ENCODE assay signal across 14 cellular contexts in the genomic region with DNA sequence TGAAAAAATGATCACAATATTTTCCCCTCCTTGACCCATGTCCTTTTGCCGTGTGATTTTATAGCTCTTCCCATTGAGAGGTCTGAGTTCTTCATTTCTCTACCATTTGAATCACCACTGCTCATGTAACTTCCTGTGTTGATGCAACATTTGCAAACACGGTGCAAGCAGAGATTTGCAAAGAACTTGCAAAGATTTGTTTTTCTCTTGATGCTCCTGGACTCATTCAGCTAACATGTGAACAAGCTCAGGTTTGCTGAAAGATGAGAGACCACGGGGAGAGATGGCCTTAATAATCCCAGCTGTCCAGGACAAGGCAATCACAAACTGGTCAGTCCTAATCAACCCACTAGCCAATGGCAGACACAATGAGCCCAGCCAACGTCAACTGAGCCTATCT. TPM values are rescaled to one million over a fixed set of nuclear protein-coding genes. Genes with fewer than 3 reads are reported as not detected.
A peak's percentile ranks its signal among the peaks of the same experiment; 100 is the strongest.
DNase-seq lines count a peak whose midpoint lies in the region; ATAC-seq, FAIRE-seq and TF ChIP-seq lines count a peak whose summit lies in the region.
"Had no signal": no experiment of that assay in that cellular context is flagged by ENCODE, and none has a peak within 500 bp of the region (broad histone marks: within the 10 kb centered on the region; RNA-seq: fewer than 3 reads in every experiment).

No MANE protein-coding gene starts in this region.

- H3K4me3 ChIP-seq in PC-9 (no peak overlapping the region), skeletal muscle cell (ENCODE audit: low read depth, low read length) (no peak overlapping the region)

- DNase-seq in activated naive CD4-positive, alpha-beta T cell treated with anti-CD3 and anti-CD28 coated beads for 36 hours = peak; percentile 33
- DNase-seq in activated naive CD4-positive, alpha-beta T cell treated with anti-CD3 and anti-CD28 coated beads, Interleukin-2, amount 50 U/mL, for 16 hours = no peak
- DNase-seq in PC-9 (no peak), dedifferentiated amniotic fluid mesenchymal stem cell (ENCODE audit: extremely low spot score) (peak; percentile 46), skeletal muscle cell (ENCODE audit: low read depth) (peak; percentile 39), urothelium cell line (ENCODE audit: low spot score) (no peak), HuH-7 (ENCODE audit: low spot score) (no peak)
- DNase-seq: NCI-H2029 treated with DMSO at 0.1 percent for 48 hours had no signal

- no peaks in the 10 kb centered on the region for H3F3A ChIP-seq in PC-9 (ENCODE audit: insufficient read depth, low read depth)

- CTCF ChIA-PET in activated naive CD4-positive, alpha-beta T cell treated with anti-CD3 and anti-CD28 coated beads for 36 hours (lab: Charles Lee) = interaction anchor here (0.7 to 1.7 kb wide), 4 partner anchors 14 to 79 kb away, joined by 3 to 6 read pairs (median 5); no protein-coding TSS in a partner anchor
- CTCF ChIA-PET in PC-9 (lab: Charles Lee) = no interaction called here

- no TSS peak for BruUV-seq in PC-9 (replicated peaks; lab: Mats Ljungman, UMichigan)

- no peaks in the 10 kb centered on the region for H3K4me1 ChIP-seq in PC-9 (replicated peaks; ENCODE audit: insufficient read depth)
- H3K4me1 ChIP-seq: parathyroid adenoma had no signal

- H3K9me2 ChIP-seq in PC-9 (ENCODE audit: insufficient read depth) = no peaks in the 10 kb centered on the region

- no peaks in the 10 kb centered on the region for H3K79me2 ChIP-seq in PC-9 (ENCODE audit: low read depth)
- H3K79me2 ChIP-seq: parathyroid adenoma had no signal

- peak overlapping the region; percentile 31; the same call in 1 of the 2 replicates for H2AFZ ChIP-seq in PC-9
- H2AFZ ChIP-seq: parathyroid adenoma had no signal

- H3K36me3 ChIP-seq in PC-9 (ENCODE audit: low read depth) = no peaks in the 10 kb centered on the region

- H3K27me3 Mint-ChIP-seq in activated naive CD4-positive, alpha-beta T cell treated with anti-CD3 and anti-CD28 coated beads for 36 hours (ENCODE audit: low read depth) = no peaks in the 10 kb centered on the region
- H3K27me3 Mint-ChIP-seq: IgD-negative memory B cell had no signal

- H3K4me3 Mint-ChIP-seq in activated naive CD4-positive, alpha-beta T cell treated with anti-CD3 and anti-CD28 coated beads for 36 hours = no peak overlapping the region

- H3K9me3 ChIP-seq in PC-9 (ENCODE audit: insufficient read depth, low read depth) = no peaks in the 10 kb centered on the region

- no peaks in the 10 kb centered on the region for H4K20me1 ChIP-seq in PC-9 (ENCODE audit: insufficient read depth)

- H3K9me3 Mint-ChIP-seq in activated naive CD4-positive, alpha-beta T cell treated with anti-CD3 and anti-CD28 coated beads for 36 hours = peaks cover 9% of the 10 kb centered on the region

- H3K4me1 Mint-ChIP-seq in activated naive CD4-positive, alpha-beta T cell treated with anti-CD3 and anti-CD28 coated beads for 36 hours (ENCODE audit: low read depth) = peaks cover 29% of the 10 kb centered on the region

- no peak for TF ChIP-seq CTCF in PC-9 (conservative IDR thresholded peaks at IDR 0.05)

- H3K27me3 ChIP-seq in PC-9 (ENCODE audit: insufficient read depth, low read depth) = no peaks in the 10 kb centered on the region

- H3K4me2 ChIP-seq in PC-9 = no peak overlapping the region

- no peak overlapping the region for H3K27ac ChIP-seq in PC-9
- H3K27ac ChIP-seq: parathyroid adenoma had no signal

- intact Hi-C loops in activated naive CD4-positive, alpha-beta T cell treated with anti-CD3 and anti-CD28 coated beads for 36 hours (cut with micrococcal nuclease) = no loop called here
- intact Hi-C loops in PC-9 (cut with micrococcal nuclease; ENCODE audit: unreplicated experiment) = no loop called here

- no peak for FAIRE-seq in urothelium cell line (lab: Jason Lieb, UNC)
- FAIRE-seq: colon, frontal cortex had no signal

- H3K27ac Mint-ChIP-seq in activated naive CD4-positive, alpha-beta T cell treated with anti-CD3 and anti-CD28 coated beads for 36 hours = peak overlapping the region; percentile 60
- H3K27ac Mint-ChIP-seq: IgD-negative memory B cell had no signal

- POLR2A ChIA-PET in PC-9 (lab: Charles Lee; ENCODE audit: unreplicated experiment) = interaction anchor here (0.7 kb wide), 1 partner anchor 55 kb away, joined by 10 read pairs; no protein-coding TSS in a partner anchor

- peaks cover 51% of the 10 kb centered on the region for H3K36me3 Mint-ChIP-seq in activated naive CD4-positive, alpha-beta T cell treated with anti-CD3 and anti-CD28 coated beads for 36 hours (ENCODE audit: low read depth)

- ATAC-seq in GM19023 (IDR thresholded peaks at IDR 0.05; ENCODE audit: unreplicated experiment) = no peak

RNA-seq across cellular contexts. Expression of gene VNN2, which starts 8.6 kb away (rescaled TPM):
- total RNA-seq in activated naive CD4-positive, alpha-beta T cell treated with anti-CD3 and anti-CD28 coated beads for 36 hours = 1 to 10 TPM; 7.3 to 7.8 TPM
- 1.2 TPM in 1 of 2 replicates, not detected in the other for total RNA-seq in PC-9 (2021)
- total RNA-seq: G401 had no signal

RNA-seq across cellular contexts. Expression of gene VNN1, which starts 35.3 kb away (rescaled TPM):
- total RNA-seq in activated naive CD4-positive, alpha-beta T cell treated with anti-CD3 and anti-CD28 coated beads for 36 hours = not detected
- total RNA-seq in PC-9 (2021) = 0.65 and 1.6 TPM in 2 replicates
- total RNA-seq: G401 had no signal

RNA-seq across cellular contexts. Expression of gene SLC18B1, which starts 49.3 kb away (rescaled TPM):
- total RNA-seq in activated naive CD4-positive, alpha-beta T cell treated with anti-CD3 and anti-CD28 coated beads for 36 hours = 1 to 10 TPM; 5.1 to 6.1 TPM
- 18.0 and 20.8 TPM in 2 replicates for total RNA-seq in PC-9 (2021)

Comparison
In these comparisons a context has a peak if more than half of its experiments do, and no peak if none do; other contexts are left out.
1. DNase-seq: peak in activated naive CD4-positive, alpha-beta T cell treated with anti-CD3 and anti-CD28 coated beads for 36 hours (single experiment), dedifferentiated amniotic fluid mesenchymal stem cell (single experiment) and skeletal muscle cell (single experiment); none in activated naive CD4-positive, alpha-beta T cell treated with anti-CD3 and anti-CD28 coated beads, Interleukin-2, amount 50 U/mL, for 16 hours (single experiment), PC-9 (0 of 2), urothelium cell line (single experiment) and HuH-7 (single experiment).